ENCODE assay signal across 26 cellular contexts in the genomic region with DNA sequence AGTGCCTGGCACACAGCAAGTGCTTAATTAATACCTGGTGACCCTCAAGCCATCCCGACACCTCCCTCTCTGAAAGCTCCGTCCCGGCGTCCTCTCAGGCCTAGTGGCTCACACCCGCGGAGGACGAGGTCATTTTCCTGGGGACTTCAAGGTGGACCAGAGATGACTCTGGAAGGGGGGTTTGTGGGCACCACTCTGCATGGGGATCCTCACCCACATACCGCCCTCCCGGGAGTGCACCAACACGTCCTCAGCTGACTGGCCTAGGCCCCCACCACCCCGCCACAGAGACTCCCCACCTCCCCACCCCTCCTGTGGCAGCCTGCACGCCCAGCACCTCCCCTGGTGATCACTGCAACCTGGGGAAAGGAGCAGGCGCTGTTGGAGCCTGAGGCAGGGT. TPM values are rescaled to one million over a fixed set of nuclear protein-coding genes. Genes with fewer than 3 reads are reported as not detected.
"Had no signal": no experiment of that assay in that cellular context is flagged by ENCODE, and none has a peak within 500 bp of the region (broad histone marks: within the 10 kb centered on the region; RNA-seq: fewer than 3 reads in every experiment).

No MANE protein-coding gene starts in this region.

- H3K36me3 ChIP-seq: gastrocnemius medialis, neural progenitor cell, right lobe of liver, thoracic aorta, uterus had no signal

- DNase-seq: activated CD4-positive, alpha-beta memory T cell treated with anti-CD3 and anti-CD28 coated beads for 36 hours; activated CD4-positive, alpha-beta T cell treated with anti-CD3 and anti-CD28 coated beads for 48 hours; activated naive CD4-positive, alpha-beta T cell; activated T-cell treated with anti-CD3 and anti-CD28 coated beads, Interleukin-2, amount 50 U/mL, for 72 hours; anterior cingulate cortex; cerebellar nuclear complex; effector memory CD8-positive, alpha-beta T cell; erythroblast; gastrocnemius medialis; hippocampal formation; left colon; mammary epithelial cell; naive B cell; posterior cingulate gyrus; right lobe of liver; stimulated activated CD4-positive, alpha-beta T cell treated with anti-CD3 and anti-CD28 coated beads, Interleukin-2, amount 100 ng/mL, for 48 hours; stimulated activated naive CD4-positive, alpha-beta T cell treated with Interleukin-2 at 50 U/mL for 16 hours; T-helper 9 cell; trophoblast cell; uterus had no signal

- ATAC-seq: activated naive CD4-positive, alpha-beta T cell treated with anti-CD3 and anti-CD28 coated beads, Interleukin-2, amount 50 U/mL, for 72 hours; activated T-cell treated with anti-CD3 and anti-CD28 coated beads, Interleukin-2, amount 50 U/mL, for 72 hours; effector memory CD8-positive, alpha-beta T cell; gastrocnemius medialis; left colon; right lobe of liver had no signal

- H3K9ac ChIP-seq: neural progenitor cell had no signal

- H3K9me3 ChIP-seq: gastrocnemius medialis, right lobe of liver, thoracic aorta, uterus had no signal

- H3K27ac ChIP-seq: coronary artery, gastrocnemius medialis, neural progenitor cell, right lobe of liver, thoracic aorta, uterus, VCaP had no signal

- H3K4me3 ChIP-seq: gastrocnemius medialis, neural progenitor cell, right lobe of liver, uterus had no signal

RNA-seq across cellular contexts. Expression of a gene that starts 2.5 kb away (rescaled TPM):
- total RNA-seq: osteoblast had no signal
